In genomic region chr22:39318507-39319283, GRCh38 we compare ENCODE assay signal across 8 cellular contexts. TPM values are rescaled to one million over a fixed set of nuclear protein-coding genes. Genes with fewer than 3 reads are reported as not detected.
DNase-seq lines count a peak whose midpoint lies in the region; ATAC-seq and TF ChIP-seq lines count a peak whose summit lies in the region.

No MANE protein-coding gene starts in this region.

- CTCF ChIA-PET in activated B cell treated with CpG ODN at 0.5 μM for 24 hours (lab: Charles Lee) = interaction anchor here (0.7 to 6.3 kb wide), 17 partner anchors 13 to 717 kb away, joined by 3 to 62 read pairs (median 5); partner anchors contain the start of genes CBX7 and TAB1

- H3K4me3 ChIP-seq in GM12864 (ENCODE audit: low read depth, low read length) = peak overlapping the region; percentile 76
- H3K4me3 ChIP-seq in fibroblast of villous mesenchyme (ENCODE audit: low read depth, low read length) = peak overlapping the region; percentile 93
- H3K4me3 ChIP-seq in osteoblast (ENCODE audit: insufficient read depth, low read length) = peak overlapping the region; percentile 100

- POLR2A ChIA-PET in activated B cell treated with CpG ODN at 0.5 μM for 24 hours (lab: Charles Lee) = interaction anchor here (0.6 to 6.1 kb wide), 50 partner anchors 8 to 1538 kb away, joined by 3 to 94 read pairs (median 9); partner anchors contain the start of genes ATF4, CBX6, CBX7 and GTPBP1

- H3K79me2 ChIP-seq in osteoblast (ENCODE audit: insufficient read depth, low read length) = peaks cover 57% of the 10 kb centered on the region

- H2AFZ ChIP-seq in osteoblast (ENCODE audit: low read length) = no peak overlapping the region

- peaks cover 50% of the 10 kb centered on the region for H3K36me3 ChIP-seq in osteoblast (ENCODE audit: insufficient read depth, low read length)

- DNase-seq in GM12864 (ENCODE audit: low read depth) (no peak), activated B cell treated with CpG ODN at 0.5 μM for 24 hours (no peak), fibroblast of villous mesenchyme (ENCODE audit: low read depth) (no peak), osteoblast (ENCODE audit: insufficient read length, low spot score, missing footprints) (no peak), cortex of kidney (lab: John Stamatoyannopoulos, UW) (no peak), NCI-H128 (lab: John Stamatoyannopoulos, UW; ENCODE audit: unreplicated experiment) (no peak)

- peaks cover 56% of the 10 kb centered on the region for H4K20me1 ChIP-seq in osteoblast (ENCODE audit: insufficient read depth, low read length)

- no peaks in the 10 kb centered on the region for H3K27me3 Mint-ChIP-seq in activated B cell treated with CpG ODN at 0.5 μM for 24 hours

- no peaks in the 10 kb centered on the region for H3K9me3 ChIP-seq in osteoblast (ENCODE audit: low read depth, low read length)

- no peaks in the 10 kb centered on the region for H3K9me3 Mint-ChIP-seq in activated B cell treated with CpG ODN at 0.5 μM for 24 hours

- ATAC-seq in HG03066 (IDR thresholded peaks at IDR 0.05; ENCODE audit: low read depth, unreplicated experiment) (peak; percentile 20), activated B cell treated with CpG ODN at 0.5 μM for 24 hours (ENCODE audit: low read depth) (no peak), GM18868 (IDR thresholded peaks at IDR 0.05; ENCODE audit: unreplicated experiment) (no peak)

- H3K27me3 ChIP-seq in osteoblast (ENCODE audit: insufficient read depth, low read length) = no peaks in the 10 kb centered on the region

- peaks cover 62% of the 10 kb centered on the region for H3K36me3 Mint-ChIP-seq in activated B cell treated with CpG ODN at 0.5 μM for 24 hours (ENCODE audit: low read depth)

- peak overlapping the region; percentile 96 for H3K4me2 ChIP-seq in osteoblast (ENCODE audit: insufficient read depth, low read length)

- peak overlapping the region; percentile 96 for H3K27ac ChIP-seq in osteoblast (ENCODE audit: low read depth, low read length)

- peak overlapping the region; percentile 99 for H3K27ac Mint-ChIP-seq in activated B cell treated with CpG ODN at 0.5 μM for 24 hours

- H3K4me1 ChIP-seq in osteoblast (ENCODE audit: insufficient read depth, low read length) = peaks cover 40% of the 10 kb centered on the region

- TF ChIP-seq CTCF in GM12864 (IDR thresholded peaks at IDR 0.05; ENCODE audit: low read depth, low read length, missing control alignments) (no peak), activated B cell treated with CpG ODN at 0.5 μM for 24 hours (IDR thresholded peaks at IDR 0.05) (no peak), fibroblast of villous mesenchyme (IDR thresholded peaks at IDR 0.05; ENCODE audit: insufficient read depth, low read depth, low read length) (no peak), osteoblast (IDR thresholded peaks at IDR 0.05; ENCODE audit: extremely low read depth, low read depth, low read length) (no peak)

- H3K4me3 Mint-ChIP-seq in activated B cell treated with CpG ODN at 0.5 μM for 24 hours = peak overlapping the region; percentile 100

- H3K4me1 Mint-ChIP-seq in activated B cell treated with CpG ODN at 0.5 μM for 24 hours = peaks cover 48% of the 10 kb centered on the region

- intact Hi-C loops in activated B cell treated with CpG ODN at 0.5 μM for 24 hours (cut with micrococcal nuclease) = loop anchor here (1.0 to 5.0 kb wide), 10 partner anchors 33 to 726 kb away; partner anchors contain the start of genes ATF4, CBX6, CBX7 and JOSD1

RNA-seq across cellular contexts. Expression of gene RPL3, which starts 0.7 kb away (rescaled TPM):
- total RNA-seq in activated B cell treated with CpG ODN at 0.5 μM for 24 hours (3,087 and 3,439 TPM in 2 replicates), fibroblast of villous mesenchyme (1,795 and 1,805 TPM in 2 replicates), osteoblast (1,858 and 2,119 TPM in 2 replicates)

RNA-seq across cellular contexts. Expression of gene SYNGR1, which starts 31.1 kb away (rescaled TPM):
- total RNA-seq in activated B cell treated with CpG ODN at 0.5 μM for 24 hours = 10.0 and 11.4 TPM in 2 replicates
- 8.6 and 12.2 TPM in 2 replicates for total RNA-seq in fibroblast of villous mesenchyme
- total RNA-seq in osteoblast = 2.1 and 3.6 TPM in 2 replicates
